Comparison of ENCODE assay signal across 27 cellular contexts in the genomic region with DNA sequence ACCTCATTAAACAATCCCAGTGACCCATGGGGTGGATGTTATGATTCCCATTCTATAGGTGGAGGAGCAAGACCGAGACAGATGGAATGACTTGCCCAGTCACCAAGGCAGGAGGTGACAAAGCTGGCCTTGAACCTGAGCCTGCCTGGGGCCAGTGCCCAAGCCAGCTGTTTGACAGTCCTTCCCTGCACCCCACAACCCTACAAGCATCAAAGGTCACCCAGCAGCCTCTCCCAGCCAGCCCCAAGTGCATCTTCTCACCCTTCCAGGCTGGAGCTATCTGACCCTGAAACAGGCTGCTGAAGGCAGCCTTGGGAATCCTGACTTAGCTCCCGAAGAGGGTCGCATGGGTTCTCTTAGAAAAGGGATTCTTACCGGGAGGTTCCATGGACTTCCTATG.
"Had no signal": no experiment of that assay in that cellular context is flagged by ENCODE, and none has a peak within 500 bp of the region (broad histone marks: within the 10 kb centered on the region; RNA-seq: fewer than 3 reads in every experiment).

No MANE protein-coding gene starts in this region.

- ATAC-seq: left lung; lower lobe of right lung; naive thymus-derived CD8-positive, alpha-beta T cell; right lobe of liver; stimulated activated memory B cell treated with anti-CD40 and anti-IgM and Interleukin-4, amounts not matched to agents 10 μg/mL and 1 μg/mL and 100 μg/mL, for 72 hours; stimulated activated naive CD8-positive, alpha-beta T cell treated with anti-CD3 and anti-CD28 coated beads, Interleukin-15, Interleukin-2, amounts not matched to agents 100 U/mL and 50 U/mL, for 24 hours had no signal

- H3K4me1 ChIP-seq: left lung, lower lobe of right lung, right atrium auricular region, upper lobe of left lung, vagina had no signal

- H3K9me3 Mint-ChIP-seq: naive thymus-derived CD8-positive, alpha-beta T cell; nephron; neural crest cell; stimulated activated memory B cell treated with anti-CD40 and anti-IgM and Interleukin-4, amounts not matched to agents 10 μg/mL and 1 μg/mL and 100 μg/mL, for 72 hours had no signal

- H3K27ac ChIP-seq: left lung, lower lobe of right lung, neutrophil, ovary, right atrium auricular region, right lobe of liver, stomach, testis, thyroid gland, transverse colon, upper lobe of left lung, vagina had no signal

- H3K4me1 Mint-ChIP-seq: stimulated activated memory B cell treated with anti-CD40 and anti-IgM and Interleukin-4, amounts not matched to agents 10 μg/mL and 1 μg/mL and 100 μg/mL, for 72 hours had no signal

- H3K9me3 ChIP-seq: left lung, lower lobe of right lung, neutrophil, ovary, right atrium auricular region, right lobe of liver, stomach, testis, thyroid gland, transverse colon, upper lobe of left lung, vagina had no signal

- DNase-seq: hypothalamus; islet precursor cell; left lung; lower lobe of right lung; mammary epithelial cell; mesenchymal stem cell; naive thymus-derived CD8-positive, alpha-beta T cell; occipital lobe; ovary; stimulated activated CD4-positive, alpha-beta T cell treated with anti-CD3 and anti-CD28 coated beads, Interleukin-1b, Interleukin-23, amount 100 ng/mL, for 48 hours; stimulated activated CD4-positive, alpha-beta T cell treated with anti-CD3 and anti-CD28 coated beads, Interleukin-2, amount 100 ng/mL, for 48 hours; stimulated activated CD4-positive, alpha-beta T cell treated with anti-CD3 and anti-CD28 coated beads, Interleukin-4, amount 100 ng/mL, for 4 hours; stimulated activated CD8-positive, alpha-beta memory T cell treated with anti-CD3 and anti-CD28 coated beads, Interleukin-4, amount 100 ng/mL, for 48 hours; stimulated activated naive CD8-positive, alpha-beta T cell treated with anti-CD3 and anti-CD28 coated beads, Interleukin-15, Interleukin-2, amounts not matched to agents 100 U/mL and 50 U/mL, for 24 hours; stomach; testis; thyroid gland; transverse colon; upper lobe of left lung had no signal

- H3K36me3 ChIP-seq: lower lobe of right lung, neutrophil, ovary, right atrium auricular region, right lobe of liver, thyroid gland, transverse colon, vagina had no signal

- H3K27ac Mint-ChIP-seq: nephron; stimulated activated memory B cell treated with anti-CD40 and anti-IgM and Interleukin-4, amounts not matched to agents 10 μg/mL and 1 μg/mL and 100 μg/mL, for 72 hours had no signal

- H3K4me3 Mint-ChIP-seq: naive thymus-derived CD8-positive, alpha-beta T cell; nephron; neural crest cell; stimulated activated memory B cell treated with anti-CD40 and anti-IgM and Interleukin-4, amounts not matched to agents 10 μg/mL and 1 μg/mL and 100 μg/mL, for 72 hours had no signal

- H3K27me3 ChIP-seq: ovary, right atrium auricular region, right lobe of liver, testis, thyroid gland, vagina had no signal

- H3K4me2 ChIP-seq: smooth muscle cell had no signal

- H3K36me3 Mint-ChIP-seq: naive thymus-derived CD8-positive, alpha-beta T cell; stimulated activated memory B cell treated with anti-CD40 and anti-IgM and Interleukin-4, amounts not matched to agents 10 μg/mL and 1 μg/mL and 100 μg/mL, for 72 hours had no signal

- H3K4me3 ChIP-seq: left lung, lower lobe of right lung, ovary, right atrium auricular region, right lobe of liver, smooth muscle cell, stomach, testis, thyroid gland, transverse colon, upper lobe of left lung, vagina had no signal
